In genomic region chr9:117046666-117047327, GRCh38 we compare ENCODE assay signal across 1 cellular context.
TF ChIP-seq lines count a peak whose summit lies in the region.

No MANE protein-coding gene starts in this region.

TF ChIP-seq in SK-N-SH, 30 proteins besides CTCF, POLR2A, EP300 and RAD21 (continued from another document):
- TF ChIP-seq GABPA (IDR thresholded peaks at IDR 0.05; ENCODE audit: low read depth) (no peak), USF2 (IDR thresholded peaks at IDR 0.05; ENCODE audit: borderline replicate concordance, low read depth, low read length) (no peak), FOXM1 (IDR thresholded peaks at IDR 0.05; ENCODE audit: low read depth) (no peak), ELF1 (IDR thresholded peaks at IDR 0.05) (no peak)
